In the genomic region with DNA sequence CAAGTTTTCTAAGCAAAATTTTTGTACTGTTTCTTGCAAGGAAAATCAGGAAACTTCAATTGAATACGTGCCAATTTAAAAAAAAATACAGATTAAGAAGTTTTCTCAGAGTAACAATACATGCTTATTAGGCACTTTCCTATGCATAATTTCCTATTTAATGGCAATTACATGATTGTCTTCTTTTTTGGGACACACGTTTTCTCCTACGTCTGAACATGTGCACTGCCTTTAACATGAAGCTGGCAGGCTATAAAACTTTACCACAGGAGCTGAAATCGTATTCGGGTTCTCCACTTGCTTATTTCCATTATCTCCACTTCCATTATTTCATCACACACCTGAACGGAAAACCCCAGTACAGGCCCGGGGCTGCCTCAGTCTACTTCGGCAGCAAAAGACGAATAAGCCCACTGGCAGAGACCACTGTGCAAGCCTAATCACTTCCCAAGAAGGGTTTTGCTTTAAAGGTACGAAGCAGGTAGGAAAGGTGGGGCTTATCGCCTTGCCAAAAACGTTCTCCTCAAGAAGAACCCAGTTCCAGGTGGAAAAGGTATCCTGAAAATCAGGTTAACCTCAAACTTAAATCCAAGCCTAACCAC, we compare ENCODE assay signal across 8 cellular contexts. TPM values are rescaled to one million over a fixed set of nuclear protein-coding genes. Genes with fewer than 3 reads are reported as not detected.
DNase-seq lines count a peak whose midpoint lies in the region; ATAC-seq and TF ChIP-seq lines count a peak whose summit lies in the region.

No MANE protein-coding gene starts in this region.

- H3K4me1 Mint-ChIP-seq in activated naive CD4-positive, alpha-beta T cell treated with anti-CD3 and anti-CD28 coated beads, Interleukin-2, amount 50 U/mL, for 24 hours = peaks cover 29% of the 10 kb centered on the region
- peaks cover 47% of the 10 kb centered on the region for H3K4me1 Mint-ChIP-seq in activated CD8-positive, alpha-beta T cell treated with anti-CD3 and anti-CD28 coated beads for 36 hours (ENCODE audit: low read depth)
- H3K4me1 Mint-ChIP-seq in stimulated activated naive CD8-positive, alpha-beta T cell treated with anti-CD3 and anti-CD28 coated beads, Interleukin-15, amount 100 ng/mL, for 72 hours = peaks cover 37% of the 10 kb centered on the region
- H3K4me1 Mint-ChIP-seq in immature natural killer cell = peaks cover 6 to 36% of the 10 kb centered on the region in 2 donors

- POLR2A ChIA-PET in activated CD8-positive, alpha-beta T cell treated with anti-CD3 and anti-CD28 coated beads for 36 hours (lab: Charles Lee) = interaction anchor here (1.5 kb wide), 1 partner anchor 30 kb away, joined by 3 read pairs; no protein-coding TSS in a partner anchor

- peak overlapping the region; percentile 98 for H3K4me3 ChIP-seq in iPS-18c (ENCODE audit: insufficient read depth, low read depth, low read length)

- intact Hi-C loops in activated CD8-positive, alpha-beta T cell treated with anti-CD3 and anti-CD28 coated beads for 36 hours (cut with micrococcal nuclease) = loop anchor here (1.0 kb wide), 1 partner anchor 160 kb away; a partner anchor contains a TSS

- H3K36me3 Mint-ChIP-seq in activated naive CD4-positive, alpha-beta T cell treated with anti-CD3 and anti-CD28 coated beads, Interleukin-2, amount 50 U/mL, for 24 hours = peaks cover 14% of the 10 kb centered on the region
- peaks cover 16 to 26% of the 10 kb centered on the region in 2 donors for H3K36me3 Mint-ChIP-seq in activated naive CD4-positive, alpha-beta T cell treated with anti-CD3 and anti-CD28 coated beads, Interleukin-2, amount 50 U/mL, for 72 hours
- peaks cover 32% of the 10 kb centered on the region for H3K36me3 Mint-ChIP-seq in activated CD8-positive, alpha-beta T cell treated with anti-CD3 and anti-CD28 coated beads for 36 hours (ENCODE audit: low read depth)
- H3K36me3 Mint-ChIP-seq in immature natural killer cell = peaks cover 11 to 13% (median 12%) of the 10 kb centered on the region in 3 donors

- no peaks in the 10 kb centered on the region for H3K27me3 Mint-ChIP-seq in activated naive CD4-positive, alpha-beta T cell treated with anti-CD3 and anti-CD28 coated beads, Interleukin-2, amount 50 U/mL, for 24 hours
- H3K27me3 Mint-ChIP-seq in activated CD8-positive, alpha-beta T cell treated with anti-CD3 and anti-CD28 coated beads for 36 hours = no peaks in the 10 kb centered on the region
- H3K27me3 Mint-ChIP-seq in stimulated activated naive CD8-positive, alpha-beta T cell treated with anti-CD3 and anti-CD28 coated beads, Interleukin-15, amount 100 ng/mL, for 72 hours = no peaks in the 10 kb centered on the region
- H3K27me3 Mint-ChIP-seq in immature natural killer cell (ENCODE audit: low read depth in 3 of 3) = peaks cover 5 to 9% (median 7%) of the 10 kb centered on the region in 3 donors

- H3K27ac Mint-ChIP-seq in activated naive CD4-positive, alpha-beta T cell treated with anti-CD3 and anti-CD28 coated beads, Interleukin-2, amount 50 U/mL, for 24 hours = peak overlapping the region; percentile 98
- peak overlapping the region in 1 of 2 donors; percentile 96 for H3K27ac Mint-ChIP-seq in activated naive CD4-positive, alpha-beta T cell treated with anti-CD3 and anti-CD28 coated beads, Interleukin-2, amount 50 U/mL, for 72 hours
- H3K27ac Mint-ChIP-seq in activated CD8-positive, alpha-beta T cell treated with anti-CD3 and anti-CD28 coated beads for 36 hours = peak overlapping the region; percentile 94
- H3K27ac Mint-ChIP-seq in stimulated activated naive CD8-positive, alpha-beta T cell treated with anti-CD3 and anti-CD28 coated beads, Interleukin-15, amount 100 ng/mL, for 72 hours = peak overlapping the region; percentile 96 to 97
- no peak overlapping the region for H3K27ac Mint-ChIP-seq in immature natural killer cell

- no peaks in the 10 kb centered on the region for H3K9me3 ChIP-seq in iPS-18c (ENCODE audit: control insufficient read depth, insufficient read depth, low read length)

- no peaks in the 10 kb centered on the region for H3K9me3 Mint-ChIP-seq in activated naive CD4-positive, alpha-beta T cell treated with anti-CD3 and anti-CD28 coated beads, Interleukin-2, amount 50 U/mL, for 24 hours
- H3K9me3 Mint-ChIP-seq in activated naive CD4-positive, alpha-beta T cell treated with anti-CD3 and anti-CD28 coated beads, Interleukin-2, amount 50 U/mL, for 72 hours = no peaks in the 10 kb centered on the region
- H3K9me3 Mint-ChIP-seq in activated CD8-positive, alpha-beta T cell treated with anti-CD3 and anti-CD28 coated beads for 36 hours = no peaks in the 10 kb centered on the region
- peaks cover 7% of the 10 kb centered on the region in 2 donors for H3K9me3 Mint-ChIP-seq in stimulated activated naive CD8-positive, alpha-beta T cell treated with anti-CD3 and anti-CD28 coated beads, Interleukin-15, amount 100 ng/mL, for 72 hours
- no peaks in the 10 kb centered on the region for H3K9me3 Mint-ChIP-seq in immature natural killer cell

- H3K4me3 Mint-ChIP-seq in activated naive CD4-positive, alpha-beta T cell treated with anti-CD3 and anti-CD28 coated beads, Interleukin-2, amount 50 U/mL, for 24 hours = no peak overlapping the region
- no peak overlapping the region for H3K4me3 Mint-ChIP-seq in activated CD8-positive, alpha-beta T cell treated with anti-CD3 and anti-CD28 coated beads for 36 hours
- H3K4me3 Mint-ChIP-seq in stimulated activated naive CD8-positive, alpha-beta T cell treated with anti-CD3 and anti-CD28 coated beads, Interleukin-15, amount 100 ng/mL, for 72 hours = peak overlapping the region in 1 of 2 donors; percentile 90
- H3K4me3 Mint-ChIP-seq in immature natural killer cell = no peak overlapping the region

- CTCF ChIA-PET in activated CD8-positive, alpha-beta T cell treated with anti-CD3 and anti-CD28 coated beads for 36 hours (lab: Charles Lee) = interaction anchor here (1.0 to 3.0 kb wide), 4 partner anchors 8 to 210 kb away, joined by 3 to 12 read pairs (median 7); a partner anchor contains a TSS

- ATAC-seq in activated naive CD4-positive, alpha-beta T cell treated with anti-CD3 and anti-CD28 coated beads, Interleukin-2, amount 50 U/mL, for 72 hours = no peak
- ATAC-seq in activated CD8-positive, alpha-beta T cell treated with anti-CD3 and anti-CD28 coated beads for 36 hours = no peak
- no peak for ATAC-seq in stimulated activated naive CD8-positive, alpha-beta T cell treated with anti-CD3 and anti-CD28 coated beads, Interleukin-15, amount 100 ng/mL, for 72 hours
- ATAC-seq in HG03457 (IDR thresholded peaks at IDR 0.05; ENCODE audit: unreplicated experiment) = no peak

- TF ChIP-seq CTCF in activated CD8-positive, alpha-beta T cell treated with anti-CD3 and anti-CD28 coated beads for 36 hours (IDR thresholded peaks at IDR 0.05) = no peak

- DNase-seq in activated naive CD4-positive, alpha-beta T cell treated with anti-CD3 and anti-CD28 coated beads, Interleukin-2, amount 50 U/mL, for 72 hours (ENCODE audit: low spot score in 2 of 2) = no peak
- DNase-seq in activated CD8-positive, alpha-beta T cell treated with anti-CD3 and anti-CD28 coated beads for 36 hours = no peak
- no peak for DNase-seq in stimulated activated naive CD8-positive, alpha-beta T cell treated with anti-CD3 and anti-CD28 coated beads, Interleukin-15, amount 100 ng/mL, for 72 hours
- DNase-seq in GM03348 (ENCODE audit: low spot score) (no peak), immature natural killer cell (no peak)

RNA-seq across cellular contexts. Expression of a gene that starts 0.6 kb away (rescaled TPM):
- total RNA-seq in activated naive CD4-positive, alpha-beta T cell treated with anti-CD3 and anti-CD28 coated beads, Interleukin-2, amount 50 U/mL, for 72 hours = 10 to 100 TPM; 33.3 to 35.5 TPM
- 10 to 100 TPM; 33.1 to 33.3 TPM for total RNA-seq in activated CD8-positive, alpha-beta T cell treated with anti-CD3 and anti-CD28 coated beads for 36 hours
- 10 to 100 TPM; 31.8 to 39.0 (median 34.5) TPM for polyA plus RNA-seq in immature natural killer cell

RNA-seq across cellular contexts. Expression of a gene that starts 0.6 kb away (rescaled TPM):
- total RNA-seq in activated naive CD4-positive, alpha-beta T cell treated with anti-CD3 and anti-CD28 coated beads, Interleukin-2, amount 50 U/mL, for 72 hours = 10 to 100 TPM; 18.9 to 20.8 TPM
- 10 to 100 TPM; 16.6 to 19.1 TPM for total RNA-seq in activated CD8-positive, alpha-beta T cell treated with anti-CD3 and anti-CD28 coated beads for 36 hours
- polyA plus RNA-seq in immature natural killer cell = 10 to 100 TPM in 1 of 3 donors, 1 to 10 TPM in 2; 4.8 to 10.3 (median 7.5) TPM

RNA-seq across cellular contexts. Expression of a gene that starts 42.2 kb away (rescaled TPM):
- total RNA-seq in activated naive CD4-positive, alpha-beta T cell treated with anti-CD3 and anti-CD28 coated beads, Interleukin-2, amount 50 U/mL, for 72 hours = not detected
- total RNA-seq in activated CD8-positive, alpha-beta T cell treated with anti-CD3 and anti-CD28 coated beads for 36 hours = not detected
- not detected for polyA plus RNA-seq in immature natural killer cell

Comparison
In these comparisons a context has a peak if more than half of its experiments do, and no peak if none do; other contexts are left out.
1. H3K27ac Mint-ChIP-seq: peak in activated naive CD4-positive, alpha-beta T cell treated with anti-CD3 and anti-CD28 coated beads, Interleukin-2, amount 50 U/mL, for 24 hours (single experiment), activated CD8-positive, alpha-beta T cell treated with anti-CD3 and anti-CD28 coated beads for 36 hours (single experiment) and stimulated activated naive CD8-positive, alpha-beta T cell treated with anti-CD3 and anti-CD28 coated beads, Interleukin-15, amount 100 ng/mL, for 72 hours (2 of 2); none in immature natural killer cell (0 of 6).